In genomic region chr2:185970148-185970852, GRCh38 we compare ENCODE assay signal across 19 cellular contexts.
DNase-seq lines count a peak whose midpoint lies in the region; ATAC-seq and TF ChIP-seq lines count a peak whose summit lies in the region.
"Had no signal": no experiment of that assay in that cellular context is flagged by ENCODE, and none has a peak within 500 bp of the region (broad histone marks: within the 10 kb centered on the region; RNA-seq: fewer than 3 reads in every experiment).

No MANE protein-coding gene starts in this region.

- no peak overlapping the region for H2BK5ac ChIP-seq in neuronal stem cell (ENCODE audit: low read length)

- no CpG with 5 or more reads among the region's 3 CpGs for WGBS in neuronal stem cell (ENCODE audit: extremely low coverage in 2 of 2, insufficient read length in 2 of 2, insufficient replicate concordance in 1 of 2), 2 donors

- H2BK12ac ChIP-seq in neuronal stem cell (ENCODE audit: low read length), result no peak overlapping the region

- no peak overlapping the region for H3K4me3 ChIP-seq in adipocyte (ENCODE audit: low read length)
- no peak overlapping the region for H3K4me3 ChIP-seq in fibroblast of mammary gland (ENCODE audit: control insufficient read depth, low read depth, low read length)
- H3K4me3 ChIP-seq in neuronal stem cell (ENCODE audit: low read length in 2 of 2), result no peak overlapping the region
- no peak overlapping the region for H3K4me3 ChIP-seq in ascending aorta

- H2AFZ ChIP-seq in neuronal stem cell (ENCODE audit: low read length), result no peak overlapping the region

- H3K79me1 ChIP-seq in neuronal stem cell (ENCODE audit: low read depth, low read length), result no peaks in the 10 kb centered on the region

- no peak overlapping the region for H3K18ac ChIP-seq in neuronal stem cell (ENCODE audit: low read length)

- H3K23ac ChIP-seq in neuronal stem cell (ENCODE audit: low read depth, low read length, poor library complexity), result no peak overlapping the region

- no peak overlapping the region for H2BK120ac ChIP-seq in neuronal stem cell (ENCODE audit: low read depth, low read length)

- TF ChIP-seq CTCF in fibroblast of mammary gland (conservative IDR thresholded peaks at IDR 0.05; ENCODE audit: control insufficient read depth, insufficient read depth, low read depth, low read length) (no peak), ascending aorta (IDR thresholded peaks at IDR 0.05) (no peak)

- H3K27me3 ChIP-seq in adipocyte (replicated peaks; ENCODE audit: control insufficient read depth, insufficient read depth, low read length) (no peaks in the 10 kb centered on the region), neuronal stem cell (ENCODE audit: control insufficient read depth in 3 of 3, insufficient read depth in 3 of 3, low read depth in 1 of 3, low read length in 3 of 3) (no peaks in the 10 kb centered on the region), ascending aorta (no peaks in the 10 kb centered on the region)

- H3K9me3 ChIP-seq in adipocyte (ENCODE audit: control insufficient read depth, low read length) (no peaks in the 10 kb centered on the region), neuronal stem cell (replicated peaks in 1 of 2; ENCODE audit: control insufficient read depth in 2 of 2, insufficient read depth in 1 of 2, low read depth in 1 of 2, low read length in 2 of 2) (peaks cover 7 to 9% of the 10 kb centered on the region in 2 donors), ascending aorta (no peaks in the 10 kb centered on the region)
- H3K9me3 ChIP-seq: SK-N-SH had no signal

- ATAC-seq in HG03097 (IDR thresholded peaks at IDR 0.05; ENCODE audit: low FRiP score, unreplicated experiment), result no peak
- ATAC-seq: activated CD4-positive, CD25-positive, alpha-beta regulatory T cell treated with anti-CD3 and anti-CD28 coated beads, Interleukin-2, amount 50 U/mL, for 24 hours; left lobe of liver; PC-3 had no signal

- H2BK15ac ChIP-seq in neuronal stem cell (ENCODE audit: low read length), result no peak overlapping the region

- H3K4me1 ChIP-seq in adipocyte (ENCODE audit: control insufficient read depth, insufficient read depth, low read length) (no peaks in the 10 kb centered on the region), neuronal stem cell (ENCODE audit: control insufficient read depth in 2 of 2, insufficient read depth in 1 of 2, low read depth in 1 of 2, low read length in 2 of 2) (peaks cover 4 to 9% of the 10 kb centered on the region in 2 donors), ascending aorta (no peaks in the 10 kb centered on the region)

- no peak overlapping the region for H3K14ac ChIP-seq in neuronal stem cell (ENCODE audit: low read length)

- H3K36me3 ChIP-seq in adipocyte (ENCODE audit: control insufficient read depth, insufficient read depth, low read length, severe bottlenecking) (no peaks in the 10 kb centered on the region), neuronal stem cell (replicated peaks in 1 of 2; ENCODE audit: control insufficient read depth in 2 of 2, insufficient read depth in 2 of 2, low read length in 2 of 2) (peaks cover 0 to 2% of the 10 kb centered on the region in 2 donors), ascending aorta (no peaks in the 10 kb centered on the region)

- no peak overlapping the region for H3K4ac ChIP-seq in neuronal stem cell (ENCODE audit: low read length)

- no peak overlapping the region for H4K8ac ChIP-seq in neuronal stem cell (ENCODE audit: low read depth, low read length)

- intact Hi-C loops in ascending aorta (cut with DNase I), result no loop called here

- no peak overlapping the region for H3K9ac ChIP-seq in adipocyte (ENCODE audit: low read length)
- no peak overlapping the region for H3K9ac ChIP-seq in neuronal stem cell (ENCODE audit: low read depth, low read length, poor library complexity)
- H3K9ac ChIP-seq: SK-N-SH had no signal

- H3K27ac ChIP-seq in neuronal stem cell (replicated peaks; ENCODE audit: low read length), result peak overlapping the region; percentile 40
- H3K27ac ChIP-seq in ascending aorta, result no peak overlapping the region

- H3K4me2 ChIP-seq in neuronal stem cell (ENCODE audit: insufficient read depth, low read length, poor library complexity, severe bottlenecking), result no peak overlapping the region
- H3K4me2 ChIP-seq: SK-N-SH had no signal

- no peak overlapping the region for H4K91ac ChIP-seq in neuronal stem cell (ENCODE audit: low read depth, low read length, poor library complexity)

- DNase-seq in HCEC 1CT (peak; percentile 70), adipocyte (ENCODE audit: low read depth) (peak; percentile 5), fibroblast of mammary gland (ENCODE audit: low read depth) (peak; percentile 20), neuronal stem cell (ENCODE audit: low spot score) (no peak), ascending aorta (ENCODE audit: low spot score in 2 of 2) (no peak), Ammon's horn (ENCODE audit: low spot score) (no peak)
- DNase-seq in stimulated activated CD4-positive, alpha-beta T cell treated with anti-CD3 and anti-CD28 coated beads, Interleukin-4, amount 100 ng/mL, for 24 hours, result no peak
- DNase-seq: effector memory CD4-positive, alpha-beta T cell; Karpas-422; NCI-H1105; NCI-H2107; NCI-H526; PC-3; SK-N-SH; stimulated activated CD4-positive, alpha-beta T cell treated with anti-CD3 and anti-CD28 coated beads, Interleukin-2, amount 100 ng/mL, for 48 hours; T-helper 9 cell had no signal

- H2AK5ac ChIP-seq in neuronal stem cell (ENCODE audit: low read depth, low read length), result no peak overlapping the region

Comparison
In these comparisons a context has a peak if more than half of its experiments do, and no peak if none do; other contexts are left out.
1. DNase-seq: peak in HCEC 1CT (single experiment), adipocyte (single experiment) and fibroblast of mammary gland (single experiment); none in neuronal stem cell (single experiment), stimulated activated CD4-positive, alpha-beta T cell treated with anti-CD3 and anti-CD28 coated beads, Interleukin-4, amount 100 ng/mL, for 24 hours (single experiment), ascending aorta (0 of 2) and Ammon's horn (single experiment).